ENCODE assay signal across 7 cellular contexts in genomic region chr17:20263068-20263467, GRCh38.
A peak's percentile ranks its signal among the peaks of the same experiment; 100 is the strongest.
DNase-seq lines count a peak whose midpoint lies in the region; ATAC-seq and TF ChIP-seq lines count a peak whose summit lies in the region.
"Not testable (repeated sequence)": the region's sequence is repeated elsewhere in the genome, so short reads cannot be mapped to it uniquely, and the experiment has no call there.

No MANE protein-coding gene starts in this region.

- CTCF ChIA-PET in activated naive CD4-positive, alpha-beta T cell treated with anti-CD3 and anti-CD28 coated beads for 36 hours (lab: Charles Lee), result interaction anchor here (0.6 to 4.1 kb wide), 3 partner anchors 14 to 36 kb away, joined by 3 to 15 read pairs (median 3); no protein-coding TSS in a partner anchor

- intact Hi-C loops in activated naive CD4-positive, alpha-beta T cell treated with anti-CD3 and anti-CD28 coated beads for 36 hours (cut with micrococcal nuclease), result loop anchor here (2.0 kb wide), 2 partner anchors 14 to 16 kb away; no protein-coding TSS in a partner anchor

- peak overlapping the region; percentile 18 for H3K4me3 Mint-ChIP-seq in T-helper 1 cell treated with Interleukin-12 subunit alpha and Interleukin-12 subunit beta and Interleukin-4 antibody, amounts not matched to agents 30 μg/mL and 1 μg/mL, for 36 hours
- H3K4me3 Mint-ChIP-seq in activated naive CD4-positive, alpha-beta T cell treated with anti-CD3 and anti-CD28 coated beads for 36 hours, result peak overlapping the region; percentile 28
- H3K4me3 Mint-ChIP-seq in brain, result peak overlapping the region in 1 of 5 experiments; percentile 24
- H3K4me3 Mint-ChIP-seq in glutamatergic neuron (ENCODE audit: unreplicated experiment); nephron progenitor cell: not testable (repeated sequence)
- H3K4me3 Mint-ChIP-seq in stimulated activated naive CD8-positive, alpha-beta T cell treated with anti-CD3 and anti-CD28 coated beads, Interleukin-15, amount 100 ng/mL, for 72 hours, result peak overlapping the region; percentile 61 to 64

- not testable (repeated sequence) for H3K27me3 ChIP-seq in HUES64 (ENCODE audit: insufficient read depth, low read length)

- peaks cover 28% of the 10 kb centered on the region for H3K4me1 Mint-ChIP-seq in T-helper 1 cell treated with Interleukin-12 subunit alpha and Interleukin-12 subunit beta and Interleukin-4 antibody, amounts not matched to agents 30 μg/mL and 1 μg/mL, for 36 hours (ENCODE audit: low read depth)
- peaks cover 51% of the 10 kb centered on the region for H3K4me1 Mint-ChIP-seq in activated naive CD4-positive, alpha-beta T cell treated with anti-CD3 and anti-CD28 coated beads for 36 hours (ENCODE audit: low read depth)
- H3K4me1 Mint-ChIP-seq in brain (peaks cover 63% of the 10 kb centered on the region), glutamatergic neuron (ENCODE audit: low read depth, unreplicated experiment) (peaks cover 12% of the 10 kb centered on the region), nephron progenitor cell (peaks cover 25% of the 10 kb centered on the region)
- H3K4me1 Mint-ChIP-seq in stimulated activated naive CD8-positive, alpha-beta T cell treated with anti-CD3 and anti-CD28 coated beads, Interleukin-15, amount 100 ng/mL, for 72 hours, result peaks cover 29% of the 10 kb centered on the region

- H3K9ac ChIP-seq in HUES64 (ENCODE audit: low read depth, low read length), result not testable (repeated sequence)

- H3K9me3 Mint-ChIP-seq in T-helper 1 cell treated with Interleukin-12 subunit alpha and Interleukin-12 subunit beta and Interleukin-4 antibody, amounts not matched to agents 30 μg/mL and 1 μg/mL, for 36 hours; activated naive CD4-positive, alpha-beta T cell treated with anti-CD3 and anti-CD28 coated beads for 36 hours; glutamatergic neuron (ENCODE audit: unreplicated experiment); nephron progenitor cell; stimulated activated naive CD8-positive, alpha-beta T cell treated with anti-CD3 and anti-CD28 coated beads, Interleukin-15, amount 100 ng/mL, for 72 hours: not testable (repeated sequence)
- peaks cover 3 to 14% (median 6%) of the 10 kb centered on the region in 5 experiments for H3K9me3 Mint-ChIP-seq in brain

- TF ChIP-seq CTCF in brain (conservative IDR thresholded peaks at IDR 0.05); glutamatergic neuron (IDR thresholded peaks at IDR 0.05; ENCODE audit: partially characterized antibody, unreplicated experiment); nephron progenitor cell (IDR thresholded peaks at IDR 0.05): not testable (repeated sequence)

- peak overlapping the region; percentile 31; the same call in 1 of the 2 replicates for H3K27ac ChIP-seq in HUES64 (ENCODE audit: low read depth, low read length)

- DNase-seq in activated naive CD4-positive, alpha-beta T cell treated with anti-CD3 and anti-CD28 coated beads for 36 hours; glutamatergic neuron; nephron progenitor cell; stimulated activated naive CD8-positive, alpha-beta T cell treated with anti-CD3 and anti-CD28 coated beads, Interleukin-15, amount 100 ng/mL, for 72 hours: not testable (repeated sequence)

- H3K36me3 Mint-ChIP-seq in T-helper 1 cell treated with Interleukin-12 subunit alpha and Interleukin-12 subunit beta and Interleukin-4 antibody, amounts not matched to agents 30 μg/mL and 1 μg/mL, for 36 hours (ENCODE audit: low read depth); activated naive CD4-positive, alpha-beta T cell treated with anti-CD3 and anti-CD28 coated beads for 36 hours (ENCODE audit: low read depth); glutamatergic neuron (ENCODE audit: unreplicated experiment): not testable (repeated sequence)
- H3K36me3 Mint-ChIP-seq in brain (peaks cover 72% of the 10 kb centered on the region), nephron progenitor cell (ENCODE audit: low read depth) (peaks cover 45% of the 10 kb centered on the region)

- 89% methylated on average over 5 of the region's 5 CpGs for WGBS in HUES64

- H3K27ac Mint-ChIP-seq in T-helper 1 cell treated with Interleukin-12 subunit alpha and Interleukin-12 subunit beta and Interleukin-4 antibody, amounts not matched to agents 30 μg/mL and 1 μg/mL, for 36 hours, result peak overlapping the region; percentile 36
- H3K27ac Mint-ChIP-seq in activated naive CD4-positive, alpha-beta T cell treated with anti-CD3 and anti-CD28 coated beads for 36 hours, result peak overlapping the region; percentile 26
- H3K27ac Mint-ChIP-seq in brain (peak overlapping the region; percentile 56 to 95 (median 68)), glutamatergic neuron (ENCODE audit: unreplicated experiment) (peak overlapping the region; percentile 72), nephron progenitor cell (peak overlapping the region; percentile 86)
- peak overlapping the region in 1 of 2 donors; percentile 92 for H3K27ac Mint-ChIP-seq in stimulated activated naive CD8-positive, alpha-beta T cell treated with anti-CD3 and anti-CD28 coated beads, Interleukin-15, amount 100 ng/mL, for 72 hours

- ATAC-seq in stimulated activated naive CD8-positive, alpha-beta T cell treated with anti-CD3 and anti-CD28 coated beads, Interleukin-15, amount 100 ng/mL, for 72 hours, result not testable (repeated sequence)

- H3K4me3 ChIP-seq in HUES64 (ENCODE audit: low read length), result not testable (repeated sequence)

- H3K4me1 ChIP-seq in HUES64 (ENCODE audit: insufficient read depth, low read length), result peaks cover 24% of the 10 kb centered on the region

- peaks cover 51% of the 10 kb centered on the region for H3K36me3 ChIP-seq in HUES64 (ENCODE audit: insufficient read depth, low read length)

- not testable (repeated sequence) for H3K9me3 ChIP-seq in HUES64 (ENCODE audit: insufficient read depth, low read depth, low read length)

- not testable (repeated sequence) for H3K27me3 Mint-ChIP-seq in T-helper 1 cell treated with Interleukin-12 subunit alpha and Interleukin-12 subunit beta and Interleukin-4 antibody, amounts not matched to agents 30 μg/mL and 1 μg/mL, for 36 hours (ENCODE audit: low read depth); activated naive CD4-positive, alpha-beta T cell treated with anti-CD3 and anti-CD28 coated beads for 36 hours (ENCODE audit: low read depth); brain; glutamatergic neuron (ENCODE audit: unreplicated experiment); nephron progenitor cell (ENCODE audit: low read depth, poor library complexity); stimulated activated naive CD8-positive, alpha-beta T cell treated with anti-CD3 and anti-CD28 coated beads, Interleukin-15, amount 100 ng/mL, for 72 hours
